In the genomic region with DNA sequence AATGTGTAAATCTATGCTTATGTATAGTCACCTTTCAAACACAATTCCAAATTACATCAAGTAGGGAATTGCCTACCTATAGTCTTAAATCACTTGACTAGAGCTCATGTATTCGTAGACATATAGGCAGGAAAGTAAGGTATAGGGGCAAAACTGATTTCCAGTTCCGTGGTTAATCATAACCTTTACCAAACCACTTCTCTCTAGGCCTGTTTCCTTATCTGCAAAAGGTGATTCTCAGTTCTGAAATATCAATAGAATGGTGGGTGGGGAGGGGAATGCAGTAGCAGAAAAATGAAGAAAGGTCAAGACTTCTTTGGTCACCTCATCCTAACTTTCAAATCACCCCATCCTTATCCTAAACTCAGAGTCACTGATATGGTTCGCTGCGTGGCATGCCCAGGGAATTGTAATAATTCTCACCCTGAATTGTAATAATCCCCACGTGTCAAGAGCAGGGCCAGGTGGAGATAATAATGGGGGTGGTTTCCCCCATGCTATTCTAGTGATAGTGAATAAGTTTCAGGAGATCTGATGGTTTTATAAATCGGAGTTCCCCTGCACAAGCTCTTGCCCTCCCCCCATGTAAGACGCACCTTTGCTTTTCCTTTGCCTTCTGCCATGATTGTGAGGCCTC, we compare ENCODE assay signal across 1 cellular context.
TF ChIP-seq lines count a peak whose summit lies in the region.

No MANE protein-coding gene starts in this region.

TF ChIP-seq in GM23338, 12 proteins besides CTCF, POLR2A, EP300 and RAD21 (continued from another document):
- TF ChIP-seq, protein P1, sequence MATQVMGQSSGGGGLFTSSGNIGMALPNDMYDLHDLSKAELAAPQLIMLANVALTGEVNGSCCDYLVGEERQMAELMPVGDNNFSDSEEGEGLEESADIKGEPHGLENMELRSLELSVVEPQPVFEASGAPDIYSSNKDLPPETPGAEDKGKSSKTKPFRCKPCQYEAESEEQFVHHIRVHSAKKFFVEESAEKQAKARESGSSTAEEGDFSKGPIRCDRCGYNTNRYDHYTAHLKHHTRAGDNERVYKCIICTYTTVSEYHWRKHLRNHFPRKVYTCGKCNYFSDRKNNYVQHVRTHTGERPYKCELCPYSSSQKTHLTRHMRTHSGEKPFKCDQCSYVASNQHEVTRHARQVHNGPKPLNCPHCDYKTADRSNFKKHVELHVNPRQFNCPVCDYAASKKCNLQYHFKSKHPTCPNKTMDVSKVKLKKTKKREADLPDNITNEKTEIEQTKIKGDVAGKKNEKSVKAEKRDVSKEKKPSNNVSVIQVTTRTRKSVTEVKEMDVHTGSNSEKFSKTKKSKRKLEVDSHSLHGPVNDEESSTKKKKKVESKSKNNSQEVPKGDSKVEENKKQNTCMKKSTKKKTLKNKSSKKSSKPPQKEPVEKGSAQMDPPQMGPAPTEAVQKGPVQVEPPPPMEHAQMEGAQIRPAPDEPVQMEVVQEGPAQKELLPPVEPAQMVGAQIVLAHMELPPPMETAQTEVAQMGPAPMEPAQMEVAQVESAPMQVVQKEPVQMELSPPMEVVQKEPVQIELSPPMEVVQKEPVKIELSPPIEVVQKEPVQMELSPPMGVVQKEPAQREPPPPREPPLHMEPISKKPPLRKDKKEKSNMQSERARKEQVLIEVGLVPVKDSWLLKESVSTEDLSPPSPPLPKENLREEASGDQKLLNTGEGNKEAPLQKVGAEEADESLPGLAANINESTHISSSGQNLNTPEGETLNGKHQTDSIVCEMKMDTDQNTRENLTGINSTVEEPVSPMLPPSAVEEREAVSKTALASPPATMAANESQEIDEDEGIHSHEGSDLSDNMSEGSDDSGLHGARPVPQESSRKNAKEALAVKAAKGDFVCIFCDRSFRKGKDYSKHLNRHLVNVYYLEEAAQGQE (IDR thresholded peaks at IDR 0.05; ENCODE audit: unreplicated experiment): no peak
- TF ChIP-seq, protein P2, sequence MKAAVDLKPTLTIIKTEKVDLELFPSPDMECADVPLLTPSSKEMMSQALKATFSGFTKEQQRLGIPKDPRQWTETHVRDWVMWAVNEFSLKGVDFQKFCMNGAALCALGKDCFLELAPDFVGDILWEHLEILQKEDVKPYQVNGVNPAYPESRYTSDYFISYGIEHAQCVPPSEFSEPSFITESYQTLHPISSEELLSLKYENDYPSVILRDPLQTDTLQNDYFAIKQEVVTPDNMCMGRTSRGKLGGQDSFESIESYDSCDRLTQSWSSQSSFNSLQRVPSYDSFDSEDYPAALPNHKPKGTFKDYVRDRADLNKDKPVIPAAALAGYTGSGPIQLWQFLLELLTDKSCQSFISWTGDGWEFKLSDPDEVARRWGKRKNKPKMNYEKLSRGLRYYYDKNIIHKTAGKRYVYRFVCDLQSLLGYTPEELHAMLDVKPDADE (IDR thresholded peaks at IDR 0.05): no peak
- TF ChIP-seq JUNB (IDR thresholded peaks at IDR 0.05; ENCODE audit: unreplicated experiment): no peak
- no peak for TF ChIP-seq EZH2phosphoT487 (IDR thresholded peaks at IDR 0.05; ENCODE audit: unreplicated experiment)
- no peak for TF ChIP-seq STAT1 (IDR thresholded peaks at IDR 0.05; ENCODE audit: unreplicated experiment)
- no peak for TF ChIP-seq POLR2AphosphoS5 (IDR thresholded peaks at IDR 0.05; ENCODE audit: low read depth)
- no peak for TF ChIP-seq EZH2 (IDR thresholded peaks at IDR 0.05; ENCODE audit: low read depth, unreplicated experiment)
- no peak for TF ChIP-seq CREB1 (CRISPR knock-in tag; IDR thresholded peaks at IDR 0.05; ENCODE audit: low read depth)
